ENCODE assay signal across 9 cellular contexts in genomic region chr22:19179472-19180048, GRCh38. TPM values are rescaled to one million over a fixed set of nuclear protein-coding genes. Genes with fewer than 3 reads are reported as not detected.
DNase-seq lines count a peak whose midpoint lies in the region; ATAC-seq, FAIRE-seq and TF ChIP-seq lines count a peak whose summit lies in the region.
"Had no signal": no experiment of that assay in that cellular context is flagged by ENCODE, and none has a peak within 500 bp of the region (broad histone marks: within the 10 kb centered on the region; RNA-seq: fewer than 3 reads in every experiment).

No MANE protein-coding gene starts in this region.

- peak overlapping the region; percentile 53 for H3K27ac Mint-ChIP-seq in astrocyte (ENCODE audit: unreplicated experiment)

- H3K27me3 ChIP-seq in BLaER1 treated with 17β-estradiol and CSF1 and Interleukin-3, amounts not matched to agents 10 nM and 100 nM = no peaks in the 10 kb centered on the region
- H3K27me3 ChIP-seq in astrocyte (ENCODE audit: insufficient read depth, low read length) (no peaks in the 10 kb centered on the region), right atrium auricular region (no peaks in the 10 kb centered on the region)

- peak overlapping the region; percentile 81 for H2AFZ ChIP-seq in OCI-LY7 (ENCODE audit: low read length)
- H2AFZ ChIP-seq in astrocyte (ENCODE audit: low read depth, low read length) = peak overlapping the region; percentile 76

- peaks cover 22% of the 10 kb centered on the region for H3K79me2 ChIP-seq in OCI-LY7 (ENCODE audit: insufficient read depth, low read depth, low read length)
- peaks cover 36% of the 10 kb centered on the region for H3K79me2 ChIP-seq in astrocyte (ENCODE audit: insufficient read depth, low read length)

- H3K4me2 ChIP-seq in BLaER1 treated with 17β-estradiol and CSF1 and Interleukin-3, amounts not matched to agents 10 nM and 100 nM = peak overlapping the region; percentile 96 to 100 (median 98)
- H3K4me2 ChIP-seq in OCI-LY7 (ENCODE audit: low read length) = peak overlapping the region; percentile 96
- peak overlapping the region; percentile 85 for H3K4me2 ChIP-seq in astrocyte (ENCODE audit: low read length)

- no peaks in the 10 kb centered on the region for H3K9me3 Mint-ChIP-seq in astrocyte (ENCODE audit: unreplicated experiment)

- peak overlapping the region; percentile 84 to 99 (median 94) for H3K4me3 ChIP-seq in BLaER1 treated with 17β-estradiol and CSF1 and Interleukin-3, amounts not matched to agents 10 nM and 100 nM
- peak overlapping the region; percentile 88 for H3K4me3 ChIP-seq in OCI-LY7 (ENCODE audit: low read depth, low read length, poor library complexity, severe bottlenecking)
- H3K4me3 ChIP-seq in astrocyte (ENCODE audit: insufficient read depth, low read depth, low read length) = peak overlapping the region; percentile 49
- H3K4me3 ChIP-seq in right atrium auricular region = peak overlapping the region; percentile 59 to 71

- H3K9ac ChIP-seq in BLaER1 treated with 17β-estradiol and CSF1 and Interleukin-3, amounts not matched to agents 10 nM and 100 nM = peak overlapping the region; percentile 85 to 100 (median 98); a peak in 19 of 22 replicates
- peak overlapping the region; percentile 82 for H3K9ac ChIP-seq in astrocyte (ENCODE audit: low read length)

- POLR2A ChIA-PET in OCI-LY7 (lab: Charles Lee) = interaction anchor here (0.6 to 1.8 kb wide), 3 partner anchors 16 to 164 kb away, joined by 3 to 8 read pairs (median 3); partner anchors contain the start of gene ESS2

- peak; percentile 87 for DNase-seq in HuH-7.5 (ENCODE audit: low spot score)
- DNase-seq in OCI-LY7 (ENCODE audit: low spot score) = peak; percentile 84
- peak; percentile 72 for DNase-seq in astrocyte (ENCODE audit: low read depth)
- DNase-seq in right atrium auricular region (ENCODE audit: low spot score) = peak; percentile 88
- DNase-seq in pons (ENCODE audit: low spot score) = peak; percentile 84

- BruUV-seq in OCI-LY7 (replicated peaks; lab: Mats Ljungman, UMichigan) = no TSS peak

- ATAC-seq in GM18868 (IDR thresholded peaks at IDR 0.05; ENCODE audit: unreplicated experiment) (peak; percentile 44), GM21367 (IDR thresholded peaks at IDR 0.05; ENCODE audit: unreplicated experiment) (no peak)

- TF ChIP-seq CTCF in OCI-LY7 (conservative IDR thresholded peaks at IDR 0.05; ENCODE audit: low read length) (peak; percentile 89), astrocyte (IDR thresholded peaks at IDR 0.05; ENCODE audit: insufficient read depth, low read depth, low read length) (peak; percentile 60), right atrium auricular region (IDR thresholded peaks at IDR 0.05) (peak in 1 of 2 donors; percentile 76)

- peaks cover 14% of the 10 kb centered on the region for H3K4me1 Mint-ChIP-seq in astrocyte (ENCODE audit: low read depth, unreplicated experiment)

- no peak for FAIRE-seq in astrocyte (lab: Jason Lieb, UNC)

- H3K36me3 ChIP-seq in BLaER1 treated with 17β-estradiol and CSF1 and Interleukin-3, amounts not matched to agents 10 nM and 100 nM = peaks cover 0 to 28% (median 10%) of the 10 kb centered on the region in 11 experiments; a peak in 9 of 22 replicates
- H3K36me3 ChIP-seq in OCI-LY7 (ENCODE audit: insufficient read depth, low read length) (peaks cover 22% of the 10 kb centered on the region; the same call in 1 of the 2 replicates), astrocyte (ENCODE audit: insufficient read depth, low read length) (no peaks in the 10 kb centered on the region), right atrium auricular region (no peaks in the 10 kb centered on the region)

- H3K36me3 Mint-ChIP-seq in astrocyte (ENCODE audit: low read depth, unreplicated experiment) = peaks cover 9% of the 10 kb centered on the region

- no peaks in the 10 kb centered on the region for H3K9me2 ChIP-seq in OCI-LY7 (ENCODE audit: insufficient read depth, low read length)

- H3K9me3 ChIP-seq in BLaER1 treated with 17β-estradiol and CSF1 and Interleukin-3, amounts not matched to agents 10 nM and 100 nM (replicated peaks in 1 of 11) = no peaks in the 10 kb centered on the region
- no peaks in the 10 kb centered on the region for H3K9me3 ChIP-seq in OCI-LY7 (ENCODE audit: low read length)
- H3K9me3 ChIP-seq in astrocyte (ENCODE audit: insufficient read depth, low read depth, low read length) = no peaks in the 10 kb centered on the region
- no peaks in the 10 kb centered on the region for H3K9me3 ChIP-seq in right atrium auricular region

- peak overlapping the region; percentile 77 for H3K4me3 Mint-ChIP-seq in astrocyte (ENCODE audit: unreplicated experiment)

- H3K4me1 ChIP-seq in BLaER1 treated with 17β-estradiol and CSF1 and Interleukin-3, amounts not matched to agents 10 nM and 100 nM = peaks cover 46 to 63% (median 59%) of the 10 kb centered on the region in 10 experiments
- peaks cover 70% of the 10 kb centered on the region for H3K4me1 ChIP-seq in OCI-LY7 (ENCODE audit: insufficient read depth, low read length, poor library complexity, severe bottlenecking)
- peaks cover 26% of the 10 kb centered on the region for H3K4me1 ChIP-seq in astrocyte (ENCODE audit: insufficient read depth, low read length)
- H3K4me1 ChIP-seq in right atrium auricular region = peaks cover 0 to 43% of the 10 kb centered on the region in 2 donors

- peaks cover 8 to 61% (median 33%) of the 10 kb centered on the region in 11 experiments; a peak in 19 of 22 replicates for H4K20me1 ChIP-seq in BLaER1 treated with 17β-estradiol and CSF1 and Interleukin-3, amounts not matched to agents 10 nM and 100 nM
- H4K20me1 ChIP-seq in OCI-LY7 (ENCODE audit: insufficient read depth, low read length) (no peaks in the 10 kb centered on the region), astrocyte (ENCODE audit: insufficient read depth, low read length) (peaks cover 30% of the 10 kb centered on the region)

- H3K27me3 Mint-ChIP-seq in astrocyte (ENCODE audit: low read depth, unreplicated experiment) = no peaks in the 10 kb centered on the region

- peak overlapping the region in 4 of 11 experiments; percentile 96 to 99 (median 98); a peak in 5 of 22 replicates for H3K27ac ChIP-seq in BLaER1 treated with 17β-estradiol and CSF1 and Interleukin-3, amounts not matched to agents 10 nM and 100 nM
- H3K27ac ChIP-seq in OCI-LY7 (ENCODE audit: low read depth, low read length, poor library complexity, severe bottlenecking) (peak overlapping the region; percentile 63), astrocyte (ENCODE audit: low read depth, low read length) (no peak overlapping the region), right atrium auricular region (peak overlapping the region; percentile 76 to 84)

- CTCF ChIA-PET in OCI-LY7 (lab: Charles Lee; ENCODE audit: unreplicated experiment) = interaction anchor here (0.6 to 1.3 kb wide), 3 partner anchors 18 to 131 kb away, joined by 3 read pairs; no protein-coding TSS in a partner anchor

- intact Hi-C loops in OCI-LY7 (cut with micrococcal nuclease; ENCODE audit: unreplicated experiment) = loop anchor here (5.0 kb wide), 3 partner anchors 113 to 268 kb away; partner anchors contain the start of genes C22orf39, CLTCL1, HIRA and MRPL40

RNA-seq across cellular contexts. Expression of gene SLC25A1, which starts 1.0 kb away (rescaled TPM):
- 52.4 and 59.5 TPM in 2 replicates for total RNA-seq in OCI-LY7 (2014; rRNA removed; shearing (Covaris generic))
- total RNA-seq in OCI-LY7 (2022) = 106 and 117 TPM in 2 replicates
- total RNA-seq in astrocyte = 84.5 and 97.9 TPM in 2 replicates
- 10 to 100 TPM; 12.7 to 27.6 TPM for total RNA-seq in right atrium auricular region

RNA-seq across cellular contexts. Expression of gene GSC2, which starts 29.5 kb away (rescaled TPM):
- not detected in 2 replicates for total RNA-seq in OCI-LY7 (2014; rRNA removed; shearing (Covaris generic))
- total RNA-seq in OCI-LY7 (2022) (not detected in 2 replicates), astrocyte (not detected in 2 replicates), right atrium auricular region (not detected)
- total RNA-seq: activated CD8-positive, alpha-beta memory T cell treated with anti-CD3 and anti-CD28 coated beads for 36 hours had no signal

RNA-seq across cellular contexts. Expression of gene ESS2, which starts 35.1 kb away (rescaled TPM):
- total RNA-seq in OCI-LY7 (2014; rRNA removed; shearing (Covaris generic)) = 8.0 and 13.4 TPM in 2 replicates
- total RNA-seq in OCI-LY7 (2022) (14.1 and 15.7 TPM in 2 replicates), astrocyte (16.0 and 16.1 TPM in 2 replicates), right atrium auricular region (10 to 100 TPM in 1 of 2 donors, 1 to 10 TPM in 1; 8.5 to 12.0 TPM)

RNA-seq across cellular contexts. Expression of gene TSSK2, which starts 48.5 kb away (rescaled TPM):
- not detected in 2 replicates for total RNA-seq in OCI-LY7 (2014; rRNA removed; shearing (Covaris generic))
- total RNA-seq in OCI-LY7 (2022) (not detected in 2 replicates), astrocyte (not detected in 2 replicates), right atrium auricular region (not detected)
- total RNA-seq: activated CD8-positive, alpha-beta memory T cell treated with anti-CD3 and anti-CD28 coated beads for 36 hours had no signal

RNA-seq across cellular contexts. Expression of gene DGCR2, which starts 57.3 kb away (rescaled TPM):
- total RNA-seq in OCI-LY7 (2014; rRNA removed; shearing (Covaris generic)) = 26.6 and 29.7 TPM in 2 replicates
- total RNA-seq in OCI-LY7 (2022) (26.9 and 27.6 TPM in 2 replicates), astrocyte (48.4 and 49.4 TPM in 2 replicates), right atrium auricular region (10 to 100 TPM; 32.8 to 48.1 TPM)
